ENCODE assay signal across 16 cellular contexts in the genomic region with DNA sequence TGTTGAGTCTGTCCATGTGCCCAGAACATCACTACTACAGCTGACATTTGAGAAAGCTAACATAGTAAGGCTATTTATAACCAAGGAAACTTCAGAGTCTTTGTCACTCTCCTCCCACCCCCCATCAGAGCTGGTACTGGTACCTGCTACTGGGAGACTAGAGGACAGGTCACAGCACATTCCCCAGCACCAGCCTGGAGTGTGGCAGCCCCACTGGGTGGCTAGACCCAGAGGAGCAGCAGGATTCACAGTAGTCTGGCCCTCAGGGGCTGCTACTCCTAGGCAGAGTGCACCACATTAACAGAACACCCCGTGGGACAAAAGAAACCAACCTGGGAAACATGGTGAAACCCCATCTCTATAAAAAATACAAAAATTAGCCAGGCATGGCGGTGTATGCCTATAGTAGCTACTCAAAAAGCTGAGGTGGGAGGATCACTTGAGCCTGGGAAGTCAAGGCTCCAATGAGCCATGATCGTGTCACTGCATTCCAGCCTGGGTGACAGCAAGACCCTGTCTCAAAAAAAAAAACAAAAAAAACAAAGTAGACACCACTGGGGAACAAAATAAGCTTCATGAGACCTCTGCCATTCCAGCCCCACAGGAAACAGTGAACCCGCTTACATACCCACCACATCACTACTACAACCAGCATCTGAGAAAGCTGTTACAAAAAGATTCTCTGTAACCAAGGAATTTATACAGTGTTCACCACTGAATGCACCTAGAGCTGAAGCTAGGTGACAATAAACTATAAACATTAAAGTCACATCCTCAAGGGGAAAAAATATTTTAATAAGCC. TPM values are rescaled to one million over a fixed set of nuclear protein-coding genes. Genes with fewer than 3 reads are reported as not detected.
A peak's percentile ranks its signal among the peaks of the same experiment; 100 is the strongest.
DNase-seq lines count a peak whose midpoint lies in the region; ATAC-seq and TF ChIP-seq lines count a peak whose summit lies in the region.
"Had no signal": no experiment of that assay in that cellular context is flagged by ENCODE, and none has a peak within 500 bp of the region (broad histone marks: within the 10 kb centered on the region; RNA-seq: fewer than 3 reads in every experiment).

No MANE protein-coding gene starts in this region.

- peak overlapping the region; percentile 68 for H3K4me2 ChIP-seq in skeletal muscle satellite cell (ENCODE audit: low read length)
- H3K4me2 ChIP-seq: PC-9 had no signal

- no peak for TF ChIP-seq CTCF in lower lobe of right lung (IDR thresholded peaks at IDR 0.05)

- H3K27me3 ChIP-seq in skeletal muscle satellite cell (ENCODE audit: control insufficient read depth, insufficient read depth, low read length), result no peaks in the 10 kb centered on the region
- no peaks in the 10 kb centered on the region for H3K27me3 ChIP-seq in lower lobe of right lung (ENCODE audit: low read depth)
- H3K27me3 ChIP-seq: colonic mucosa, heart left ventricle had no signal

- peak overlapping the region; percentile 77 to 84 for H3K27ac Mint-ChIP-seq in activated naive CD4-positive, alpha-beta T cell treated with anti-CD3 and anti-CD28 coated beads, Interleukin-2, amount 50 U/mL, for 72 hours

- H3K4me3 ChIP-seq in skeletal muscle satellite cell (ENCODE audit: low read length) (no peak overlapping the region), lower lobe of right lung (no peak overlapping the region)
- H3K4me3 ChIP-seq: colonic mucosa, PC-9 had no signal

- intact Hi-C loops in lower lobe of right lung (cut with DNase I), result no loop called here

- H3K36me3 Mint-ChIP-seq in activated naive CD4-positive, alpha-beta T cell treated with anti-CD3 and anti-CD28 coated beads, Interleukin-2, amount 50 U/mL, for 72 hours, result no peaks in the 10 kb centered on the region

- H3K9ac ChIP-seq in skeletal muscle satellite cell (ENCODE audit: low read depth, low read length), result no peak overlapping the region

- H3K9me3 ChIP-seq in skeletal muscle satellite cell (replicated peaks; ENCODE audit: low read length) (no peaks in the 10 kb centered on the region), lower lobe of right lung (no peaks in the 10 kb centered on the region)
- H3K9me3 ChIP-seq: colonic mucosa had no signal

- H3K36me3 ChIP-seq in skeletal muscle satellite cell (ENCODE audit: insufficient read depth, low read length) (no peaks in the 10 kb centered on the region), lower lobe of right lung (no peaks in the 10 kb centered on the region)
- H3K36me3 ChIP-seq: colonic mucosa, heart left ventricle had no signal

- peaks cover 0 to under 1% of the 10 kb centered on the region in 2 donors for H3K9me3 Mint-ChIP-seq in activated naive CD4-positive, alpha-beta T cell treated with anti-CD3 and anti-CD28 coated beads, Interleukin-2, amount 50 U/mL, for 72 hours
- H3K9me3 Mint-ChIP-seq: neural crest cell had no signal

- peaks cover 19% of the 10 kb centered on the region for H3K4me1 ChIP-seq in skeletal muscle satellite cell (ENCODE audit: control insufficient read depth, insufficient read depth, low read length)
- no peaks in the 10 kb centered on the region for H3K4me1 ChIP-seq in lower lobe of right lung
- H3K4me1 ChIP-seq: colonic mucosa had no signal

- H3K27ac ChIP-seq in lower lobe of right lung, result no peak overlapping the region
- H3K27ac ChIP-seq: PC-9 had no signal

- DNase-seq in activated naive CD4-positive, alpha-beta T cell treated with anti-CD3 and anti-CD28 coated beads, Interleukin-2, amount 50 U/mL, for 72 hours (ENCODE audit: low spot score in 2 of 2), result no peak
- no peak for DNase-seq in lower lobe of right lung
- no peak for DNase-seq in HuH-7.5 (ENCODE audit: low spot score)
- DNase-seq: activated CD4-positive, alpha-beta T cell treated with anti-CD3 and anti-CD28 coated beads for 48 hours; amniotic stem cell; heart left ventricle; left cardiac atrium; NCI-H1417 treated with DMSO at 0.1 percent for 48 hours; NCI-H510A; PC-9 had no signal

- ATAC-seq in GM18870 (IDR thresholded peaks at IDR 0.05; ENCODE audit: unreplicated experiment) (peak; percentile 52), HG03432 (IDR thresholded peaks at IDR 0.05; ENCODE audit: unreplicated experiment) (peak; percentile 53), lower lobe of right lung (no peak), HG02852 (IDR thresholded peaks at IDR 0.05; ENCODE audit: unreplicated experiment) (no peak)
- peak; percentile 36 to 56 for ATAC-seq in activated naive CD4-positive, alpha-beta T cell treated with anti-CD3 and anti-CD28 coated beads, Interleukin-2, amount 50 U/mL, for 72 hours
- ATAC-seq: heart left ventricle, left cardiac atrium had no signal

RNA-seq across cellular contexts. Expression of a gene that starts 26.3 kb away (rescaled TPM):
- 10 to 100 TPM; 56.9 to 61.0 TPM for total RNA-seq in activated naive CD4-positive, alpha-beta T cell treated with anti-CD3 and anti-CD28 coated beads, Interleukin-2, amount 50 U/mL, for 72 hours
- 20.8 and 27.7 TPM in 2 replicates for total RNA-seq in skeletal muscle satellite cell (2012; rRNA removed)
- 29.1 TPM for total RNA-seq in lower lobe of right lung
- total RNA-seq: neural crest cell had no signal

Comparison
In these comparisons a context has a peak if more than half of its experiments do, and no peak if none do; other contexts are left out.
1. ATAC-seq: peak in GM18870 (single experiment), HG03432 (single experiment) and activated naive CD4-positive, alpha-beta T cell treated with anti-CD3 and anti-CD28 coated beads, Interleukin-2, amount 50 U/mL, for 72 hours (2 of 2); none in lower lobe of right lung (0 of 2) and HG02852 (single experiment).